In genomic region chr12:55694188-55694515, GRCh38 we compare ENCODE assay signal across 17 cellular contexts. TPM values are rescaled to one million over a fixed set of nuclear protein-coding genes. Genes with fewer than 3 reads are reported as not detected.
DNase-seq lines count a peak whose midpoint lies in the region; ATAC-seq and TF ChIP-seq lines count a peak whose summit lies in the region.
"Had no signal": no experiment of that assay in that cellular context is flagged by ENCODE, and none has a peak within 500 bp of the region (broad histone marks: within the 10 kb centered on the region; RNA-seq: fewer than 3 reads in every experiment).

No MANE protein-coding gene starts in this region.

- H3K4me1 ChIP-seq in right cardiac atrium (ENCODE audit: control insufficient read depth, insufficient read depth, low read length) (no peaks in the 10 kb centered on the region), right atrium auricular region (no peaks in the 10 kb centered on the region)
- H3K4me1 ChIP-seq: A549, Caco-2 had no signal

- no peak overlapping the region for H3K4me3 Mint-ChIP-seq in activated naive CD4-positive, alpha-beta T cell treated with anti-CD3 and anti-CD28 coated beads for 36 hours
- H3K4me3 Mint-ChIP-seq: CD4-positive, alpha-beta T cell; H9 had no signal

- intact Hi-C loops in right cardiac atrium (cut with DNase I): no loop called here
- intact Hi-C loops in posterior vena cava (cut with DNase I): no loop called here
- intact Hi-C loops in activated naive CD4-positive, alpha-beta T cell treated with anti-CD3 and anti-CD28 coated beads for 36 hours (cut with micrococcal nuclease): no loop called here

- H3K27ac Mint-ChIP-seq in activated naive CD4-positive, alpha-beta T cell treated with anti-CD3 and anti-CD28 coated beads for 36 hours: no peak overlapping the region
- H3K27ac Mint-ChIP-seq: CD4-positive, alpha-beta T cell had no signal

- WGBS in right cardiac atrium: 92% methylated on average over 7 of the region's 7 CpGs

- TF ChIP-seq CTCF in right atrium auricular region (IDR thresholded peaks at IDR 0.05): no peak

- DNase-seq in activated CD4-positive, CD25-positive, alpha-beta regulatory T cell treated with anti-CD3 and anti-CD28 coated beads, Interleukin-2, amount 50 U/mL, for 72 hours: peak; percentile 20
- DNase-seq in right cardiac atrium (peak in 1 of 3 donors; percentile 21), right atrium auricular region (ENCODE audit: low spot score) (no peak), posterior vena cava (ENCODE audit: low spot score) (peak; percentile 75), NCI-H187 (lab: John Stamatoyannopoulos, UW) (no peak), NAMALWA (ENCODE audit: low spot score) (no peak)
- DNase-seq in activated naive CD4-positive, alpha-beta T cell treated with anti-CD3 and anti-CD28 coated beads for 36 hours: no peak
- DNase-seq: AML-193; Caco-2; CD4-positive, alpha-beta T cell; GDM1; GOT3 had no signal

- no peaks in the 10 kb centered on the region for H3K36me3 Mint-ChIP-seq in activated naive CD4-positive, alpha-beta T cell treated with anti-CD3 and anti-CD28 coated beads for 36 hours (ENCODE audit: low read depth)

- H3K9me3 Mint-ChIP-seq in activated naive CD4-positive, alpha-beta T cell treated with anti-CD3 and anti-CD28 coated beads for 36 hours: no peaks in the 10 kb centered on the region
- H3K9me3 Mint-ChIP-seq: CD4-positive, alpha-beta T cell; H9 had no signal

- H3K9me3 ChIP-seq in right cardiac atrium (ENCODE audit: control insufficient read depth, low read length) (no peaks in the 10 kb centered on the region), right atrium auricular region (no peaks in the 10 kb centered on the region)
- H3K9me3 ChIP-seq: A549, Caco-2 had no signal

- ATAC-seq in activated CD4-positive, CD25-positive, alpha-beta regulatory T cell treated with anti-CD3 and anti-CD28 coated beads, Interleukin-2, amount 50 U/mL, for 24 hours: no peak
- ATAC-seq in right cardiac atrium: peak; percentile 2 to 20
- ATAC-seq: A549 had no signal

- H3K36me3 ChIP-seq in right atrium auricular region: peaks cover 81% of the 10 kb centered on the region

- H3K27me3 ChIP-seq in right cardiac atrium (ENCODE audit: control insufficient read depth, insufficient read depth) (no peaks in the 10 kb centered on the region), right atrium auricular region (no peaks in the 10 kb centered on the region)

- no peaks in the 10 kb centered on the region for H3K4me1 Mint-ChIP-seq in activated naive CD4-positive, alpha-beta T cell treated with anti-CD3 and anti-CD28 coated beads for 36 hours (ENCODE audit: low read depth)
- H3K4me1 Mint-ChIP-seq: H9 had no signal

- no peaks in the 10 kb centered on the region for H3K27me3 Mint-ChIP-seq in activated naive CD4-positive, alpha-beta T cell treated with anti-CD3 and anti-CD28 coated beads for 36 hours (ENCODE audit: low read depth)
- H3K27me3 Mint-ChIP-seq: CD4-positive, alpha-beta T cell had no signal

- CTCF ChIA-PET in activated naive CD4-positive, alpha-beta T cell treated with anti-CD3 and anti-CD28 coated beads for 36 hours (lab: Charles Lee): no interaction called here

- H3K4me3 ChIP-seq in right cardiac atrium (ENCODE audit: low read length): no peak overlapping the region
- H3K4me3 ChIP-seq in right atrium auricular region: no peak overlapping the region
- H3K4me3 ChIP-seq: A549 had no signal

- H3K27ac ChIP-seq in right cardiac atrium (ENCODE audit: low read length) (no peak overlapping the region), right atrium auricular region (no peak overlapping the region)
- H3K27ac ChIP-seq: 22Rv1, A549, C4-2B had no signal

RNA-seq across cellular contexts. Expression of gene ITGA7, which starts 13.6 kb away (rescaled TPM):
- 100 to 1,000 TPM; 465 to 674 (median 604) TPM for total RNA-seq in right cardiac atrium
- 288 TPM for polyA plus RNA-seq in right cardiac atrium
- 100 to 1,000 TPM; 291 to 309 TPM for total RNA-seq in right atrium auricular region
- total RNA-seq in posterior vena cava: 100 to 1,000 TPM; 497 to 570 TPM
- total RNA-seq in activated naive CD4-positive, alpha-beta T cell treated with anti-CD3 and anti-CD28 coated beads for 36 hours: 1 to 10 TPM; 3.9 to 4.8 TPM

RNA-seq across cellular contexts. Expression of gene BLOC1S1, which starts 21.7 kb away (rescaled TPM):
- total RNA-seq in right cardiac atrium (100 to 1,000 TPM; 134 to 149 (median 139) TPM), right atrium auricular region (100 to 1,000 TPM; 177 to 187 TPM), posterior vena cava (100 to 1,000 TPM; 115 to 118 TPM)
- polyA plus RNA-seq in right cardiac atrium: 205 TPM
- 100 to 1,000 TPM; 118 to 124 TPM for total RNA-seq in activated naive CD4-positive, alpha-beta T cell treated with anti-CD3 and anti-CD28 coated beads for 36 hours

RNA-seq across cellular contexts. Expression of gene RDH5, which starts 26.0 kb away (rescaled TPM):
- total RNA-seq in right cardiac atrium (10 to 100 TPM; 15.9 to 27.7 (median 23.3) TPM), right atrium auricular region (10 to 100 TPM; 13.0 to 22.4 TPM), posterior vena cava (10 to 100 TPM; 19.2 to 39.7 TPM)
- 24.1 TPM for polyA plus RNA-seq in right cardiac atrium
- 1 to 10 TPM; 2.1 to 2.6 TPM for total RNA-seq in activated naive CD4-positive, alpha-beta T cell treated with anti-CD3 and anti-CD28 coated beads for 36 hours

RNA-seq across cellular contexts. Expression of gene CD63, which starts 34.7 kb away (rescaled TPM):
- total RNA-seq in right cardiac atrium: 1,000 to 10,000 TPM; 1,076 to 1,430 (median 1,264) TPM
- polyA plus RNA-seq in right cardiac atrium: 1,376 TPM
- total RNA-seq in right atrium auricular region: 1,000 to 10,000 TPM; 1,041 to 1,122 TPM
- total RNA-seq in posterior vena cava: 1,000 to 10,000 TPM; 1,385 to 1,570 TPM
- total RNA-seq in activated naive CD4-positive, alpha-beta T cell treated with anti-CD3 and anti-CD28 coated beads for 36 hours: 10 to 100 TPM; 62.3 to 73.6 TPM

RNA-seq across cellular contexts. Expression of gene GDF11, which starts 48.8 kb away (rescaled TPM):
- total RNA-seq in right cardiac atrium (10 to 100 TPM; 16.2 to 17.5 (median 16.7) TPM), right atrium auricular region (1 to 10 TPM; 8.1 to 8.6 TPM), posterior vena cava (10 to 100 TPM in 1 of 2 donors, 1 to 10 TPM in 1; 8.4 to 11.0 TPM)
- 11.5 TPM for polyA plus RNA-seq in right cardiac atrium
- 1 to 10 TPM; 4.2 TPM for total RNA-seq in activated naive CD4-positive, alpha-beta T cell treated with anti-CD3 and anti-CD28 coated beads for 36 hours

Comparison
In these comparisons a context has a peak if more than half of its experiments do, and no peak if none do; other contexts are left out.
1. DNase-seq: peak in activated CD4-positive, CD25-positive, alpha-beta regulatory T cell treated with anti-CD3 and anti-CD28 coated beads, Interleukin-2, amount 50 U/mL, for 72 hours (single experiment) and posterior vena cava (single experiment); none in right atrium auricular region (single experiment), NCI-H187 (0 of 2), NAMALWA (single experiment) and activated naive CD4-positive, alpha-beta T cell treated with anti-CD3 and anti-CD28 coated beads for 36 hours (single experiment).
2. ATAC-seq: peak in right cardiac atrium (2 of 2); none in activated CD4-positive, CD25-positive, alpha-beta regulatory T cell treated with anti-CD3 and anti-CD28 coated beads, Interleukin-2, amount 50 U/mL, for 24 hours (0 of 2).
3. RNA of gene ITGA7, which starts 13.6 kb away (total RNA-seq): 465 to 674 TPM in right cardiac atrium, 497 to 570 TPM in posterior vena cava and 291 to 309 TPM in right atrium auricular region; 3.9 to 4.8 TPM in activated naive CD4-positive, alpha-beta T cell treated with anti-CD3 and anti-CD28 coated beads for 36 hours; every median in the first group is over 10 times any median in the second.